Comparison of ENCODE assay signal across 1 cellular context in genomic region chr17:82217120-82217529, GRCh38.
TF ChIP-seq lines count a peak whose summit lies in the region.

No MANE protein-coding gene starts in this region.

TF ChIP-seq in WTC11, 78 proteins besides CTCF, POLR2A, EP300 and RAD21 (continued from another document):
- TF ChIP-seq FOXP4 (CRISPR knock-in tag; IDR thresholded peaks at IDR 0.05) (no peak), TP53 (CRISPR knock-in tag; IDR thresholded peaks at IDR 0.05) (no peak), MXD4 (CRISPR knock-in tag; IDR thresholded peaks at IDR 0.05; ENCODE audit: borderline replicate concordance) (no peak), TEAD4 (CRISPR knock-in tag; IDR thresholded peaks at IDR 0.05) (no peak), GABPB1 (CRISPR knock-in tag; IDR thresholded peaks at IDR 0.05) (no peak), ATF1 (CRISPR knock-in tag; IDR thresholded peaks at IDR 0.05) (no peak), CREM (CRISPR knock-in tag; IDR thresholded peaks at IDR 0.05) (no peak), TEAD1 (CRISPR knock-in tag; IDR thresholded peaks at IDR 0.05) (no peak)
